Comparison of ENCODE assay signal across 25 cellular contexts in genomic region chr7:26792573-26792972, GRCh38.
"Had no signal": no experiment of that assay in that cellular context is flagged by ENCODE, and none has a peak within 500 bp of the region (broad histone marks: within the 10 kb centered on the region; RNA-seq: fewer than 3 reads in every experiment).

No MANE protein-coding gene starts in this region.

- ATAC-seq: activated CD8-positive, alpha-beta T cell treated with anti-CD3 and anti-CD28 coated beads for 36 hours; PC-3; Right ventricle myocardium inferior had no signal

- DNase-seq: activated CD4-positive, alpha-beta T cell treated with anti-CD3 and anti-CD28 coated beads, Interleukin-2, amount 10 ng/mL, durations not matched to agents 24 days and 14 days; activated CD4-positive, alpha-beta T cell treated with anti-CD3 and anti-CD28 coated beads, Interleukin-2, amount 50 U/mL, for 4 hours; activated CD8-positive, alpha-beta T cell treated with anti-CD3 and anti-CD28 coated beads for 36 hours; activated gamma-delta T cell; activated naive CD4-positive, alpha-beta T cell treated with Interleukin-2 at 50 U/mL for 16 hours; activated naive CD8-positive, alpha-beta T cell treated with anti-CD3 and anti-CD28 coated beads, Interleukin-2, amount 10 ng/mL, durations not matched to agents 7 days and 5 days; activated T-cell treated with anti-CD3 and anti-CD28 coated beads, Interleukin-2, amount 50 U/mL, for 24 hours; amygdala; Karpas-422; MG63; NCI-H1048; NCI-H1105 treated with DMSO at 0.1 percent for 48 hours; NCI-H1436; NCI-H1694; NCI-H1930; NCI-H2081 treated with DMSO at 0.1 percent for 48 hours; NCI-H2171; NCI-H510A; NCI-H526; NCI-H774; PC-3; Peyer's patch; SIG-M5; T1000 had no signal
